In genomic region chr14:71586131-71586893, GRCh38 we compare ENCODE assay signal across 8 cellular contexts.
DNase-seq lines count a peak whose midpoint lies in the region; ATAC-seq and TF ChIP-seq lines count a peak whose summit lies in the region.

No MANE protein-coding gene starts in this region.

- no peak overlapping the region for H3K4me3 ChIP-seq in cardiac muscle cell

- H3K27ac ChIP-seq in cardiac muscle cell = peak overlapping the region; percentile 45

- no peaks in the 10 kb centered on the region for H3K9me3 ChIP-seq in cardiac muscle cell (ENCODE audit: low read depth)

- ATAC-seq in GM19467 (IDR thresholded peaks at IDR 0.05; ENCODE audit: unreplicated experiment) = no peak

- no peaks in the 10 kb centered on the region for H3K36me3 ChIP-seq in cardiac muscle cell

- peaks cover 14% of the 10 kb centered on the region for H3K4me1 ChIP-seq in cardiac muscle cell (ENCODE audit: low read depth)

- DNase-seq in DMS79 (lab: John Stamatoyannopoulos, UW) (peak; percentile 51), SK-N-DZ (ENCODE audit: low spot score) (peak; percentile 10), cardiac muscle cell (ENCODE audit: low read depth in 1 of 2, low spot score in 1 of 2) (peak; percentile 64 to 66), putamen (ENCODE audit: low spot score) (peak; percentile 65), NCI-H446 treated with DMSO at 0.1 percent for 48 hours (lab: John Stamatoyannopoulos, UW) (no peak), mucosa of gallbladder (ENCODE audit: low spot score) (no peak), NCI-H2196 treated with DMSO at 0.1 percent for 48 hours (lab: John Stamatoyannopoulos, UW; ENCODE audit: unreplicated experiment) (no peak)

- no peak for TF ChIP-seq CTCF in cardiac muscle cell (IDR thresholded peaks at IDR 0.05; ENCODE audit: low read depth, low read length)

- H3K27me3 ChIP-seq in cardiac muscle cell = no peaks in the 10 kb centered on the region

Comparison
In these comparisons a context has a peak if more than half of its experiments do, and no peak if none do; other contexts are left out.
1. DNase-seq: peak in DMS79 (single experiment), SK-N-DZ (single experiment), cardiac muscle cell (2 of 2) and putamen (single experiment); none in NCI-H446 treated with DMSO at 0.1 percent for 48 hours (single experiment), mucosa of gallbladder (single experiment) and NCI-H2196 treated with DMSO at 0.1 percent for 48 hours (single experiment).